19 cellular contexts compared by ENCODE assay signal in genomic region chr14:104766256-104766862, GRCh38.
"Had no signal": no experiment of that assay in that cellular context is flagged by ENCODE, and none has a peak within 500 bp of the region (broad histone marks: within the 10 kb centered on the region; RNA-seq: fewer than 3 reads in every experiment).

No MANE protein-coding gene starts in this region.

- H3K9me3 Mint-ChIP-seq: activated CD4-positive, alpha-beta memory T cell treated with anti-CD3 and anti-CD28 coated beads, Interleukin-2, amount 10 ng/mL, durations not matched to agents 7 days and 5 days; activated naive CD8-positive, alpha-beta T cell treated with anti-CD3 and anti-CD28 coated beads, Interleukin-2, amount 50 U/mL, for 24 hours had no signal

- ATAC-seq: activated naive CD8-positive, alpha-beta T cell treated with anti-CD3 and anti-CD28 coated beads, Interleukin-2, amount 50 U/mL, for 24 hours; foreskin keratinocyte; left colon; pancreas; SK-N-SH treated with all-trans-retinoic acid at 6 μM for 48 hours; stimulated activated memory B cell treated with anti-CD40 and anti-IgM and Interleukin-4, amounts not matched to agents 10 μg/mL and 1 μg/mL and 100 μg/mL, for 72 hours had no signal

- FAIRE-seq: pancreas had no signal

- H3K36me3 ChIP-seq: breast epithelium, pancreas had no signal

- H3K4me3 Mint-ChIP-seq: activated CD4-positive, alpha-beta memory T cell treated with anti-CD3 and anti-CD28 coated beads, Interleukin-2, amount 10 ng/mL, durations not matched to agents 7 days and 5 days; activated naive CD8-positive, alpha-beta T cell treated with anti-CD3 and anti-CD28 coated beads, Interleukin-2, amount 50 U/mL, for 24 hours; stimulated activated memory B cell treated with anti-CD40 and anti-IgM and Interleukin-4, amounts not matched to agents 10 μg/mL and 1 μg/mL and 100 μg/mL, for 72 hours had no signal

- H3K27me3 Mint-ChIP-seq: activated CD4-positive, alpha-beta memory T cell treated with anti-CD3 and anti-CD28 coated beads, Interleukin-2, amount 10 ng/mL, durations not matched to agents 7 days and 5 days; activated naive CD8-positive, alpha-beta T cell treated with anti-CD3 and anti-CD28 coated beads, Interleukin-2, amount 50 U/mL, for 24 hours; stimulated activated memory B cell treated with anti-CD40 and anti-IgM and Interleukin-4, amounts not matched to agents 10 μg/mL and 1 μg/mL and 100 μg/mL, for 72 hours had no signal

- DNase-seq: activated CD4-positive, alpha-beta memory T cell treated with anti-CD3 and anti-CD28 coated beads, Interleukin-2, amount 10 ng/mL, durations not matched to agents 7 days and 5 days; activated CD4-positive, alpha-beta T cell treated with anti-CD3 and anti-CD28 coated beads for 4 hours; activated CD8-positive, alpha-beta memory T cell treated with anti-CD3 and anti-CD28 coated beads, Interleukin-2, amount 50 U/mL, for 4 hours; activated naive CD4-positive, alpha-beta T cell; activated naive CD8-positive, alpha-beta T cell treated with anti-CD3 and anti-CD28 coated beads, Interleukin-2, amount 50 U/mL, for 24 hours; aorta; cerebellar nuclear complex; effector CD8-positive, alpha-beta T cell; foreskin keratinocyte; head of caudate nucleus; left colon; midbrain; stimulated activated CD4-positive, alpha-beta T cell treated with anti-CD3 and anti-CD28 coated beads, Interleukin-2, amount 100 ng/mL, for 48 hours; thyroid gland had no signal

- H3K27me3 ChIP-seq: breast epithelium, foreskin keratinocyte, pancreas, thyroid gland had no signal

- H3K4me3 ChIP-seq: breast epithelium, lung, pancreas, thyroid gland had no signal

- H3K27ac ChIP-seq: breast epithelium, foreskin keratinocyte, pancreas, thyroid gland had no signal

- H3K9me3 ChIP-seq: breast epithelium, pancreas, thyroid gland had no signal

- H3K27ac Mint-ChIP-seq: activated CD4-positive, alpha-beta memory T cell treated with anti-CD3 and anti-CD28 coated beads, Interleukin-2, amount 10 ng/mL, durations not matched to agents 7 days and 5 days; activated naive CD8-positive, alpha-beta T cell treated with anti-CD3 and anti-CD28 coated beads, Interleukin-2, amount 50 U/mL, for 24 hours; stimulated activated memory B cell treated with anti-CD40 and anti-IgM and Interleukin-4, amounts not matched to agents 10 μg/mL and 1 μg/mL and 100 μg/mL, for 72 hours had no signal

- H3K4me1 ChIP-seq: foreskin keratinocyte had no signal
